Comparison of ENCODE assay signal across 23 cellular contexts in genomic region chr2:32212293-32212692, GRCh38. TPM values are rescaled to one million over a fixed set of nuclear protein-coding genes. Genes with fewer than 3 reads are reported as not detected.
DNase-seq lines count a peak whose midpoint lies in the region; ATAC-seq, FAIRE-seq and TF ChIP-seq lines count a peak whose summit lies in the region.
"Had no signal": no experiment of that assay in that cellular context is flagged by ENCODE, and none has a peak within 500 bp of the region (broad histone marks: within the 10 kb centered on the region; RNA-seq: fewer than 3 reads in every experiment).

No MANE protein-coding gene starts in this region.

- CTCF ChIA-PET in A549 (lab: Yijun Ruan, JAX) = interaction anchor here (0.7 to 1.8 kb wide), 5 partner anchors 8 to 978 kb away, joined by 3 to 7 read pairs (median 4); partner anchors contain the start of genes EHD3 and SLC30A6

- H3K9me3 ChIP-seq in A549 = no peaks in the 10 kb centered on the region
- H3K9me3 ChIP-seq in adipocyte (ENCODE audit: control insufficient read depth, low read length) = no peaks in the 10 kb centered on the region
- H3K9me3 ChIP-seq: body of pancreas, SJSA1 had no signal

- no peaks in the 10 kb centered on the region for H3K79me2 ChIP-seq in mesendoderm (ENCODE audit: control insufficient read depth, insufficient read depth, low read length)

- no peak overlapping the region for H3K27ac ChIP-seq in A549
- H3K27ac ChIP-seq in mesendoderm (ENCODE audit: low read depth, low read length) = no peak overlapping the region
- H3K27ac ChIP-seq: body of pancreas, SJSA1 had no signal

- H3K27me3 ChIP-seq in adipocyte (replicated peaks; ENCODE audit: control insufficient read depth, insufficient read depth, low read length) (no peaks in the 10 kb centered on the region), mesendoderm (ENCODE audit: insufficient read depth, low read length, poor library complexity) (no peaks in the 10 kb centered on the region)
- H3K27me3 ChIP-seq: body of pancreas, SJSA1 had no signal

- FAIRE-seq in A549 (lab: Jason Lieb, UNC) = no peak
- FAIRE-seq: keratinocyte had no signal

- no peak overlapping the region for H3K56ac ChIP-seq in mesendoderm (ENCODE audit: low read length)

- H4K5ac ChIP-seq in mesendoderm (ENCODE audit: low read length) = no peak overlapping the region

- H4K8ac ChIP-seq in mesendoderm (ENCODE audit: low read depth, low read length) = no peak overlapping the region

- 68% methylated on average over 4 of the region's 4 CpGs for WGBS in A549 (ENCODE audit: missing lambda C conversion rate)
- no CpG with 5 or more reads among the region's 4 CpGs for WGBS in mesendoderm (ENCODE audit: extremely low coverage, insufficient coverage, low lambda C conversion rate)

- no peak overlapping the region for H2BK5ac ChIP-seq in mesendoderm (ENCODE audit: low read length)

- H3K4me2 ChIP-seq in A549 (no peak overlapping the region), mesendoderm (ENCODE audit: low read length) (no peak overlapping the region)

- no peak overlapping the region for H3K4ac ChIP-seq in mesendoderm (ENCODE audit: low read depth, low read length)

- ATAC-seq in A549 = peak in 1 of 2 experiments; percentile 57; a peak in 2 of 6 replicates
- ATAC-seq in HG03095 (IDR thresholded peaks at IDR 0.05; ENCODE audit: unreplicated experiment) = no peak
- ATAC-seq: body of pancreas; esophagus mucosa; stimulated activated naive CD8-positive, alpha-beta T cell treated with anti-CD3 and anti-CD28 coated beads, Interleukin-15, Interleukin-2, amounts not matched to agents 100 U/mL and 50 U/mL, for 24 hours; WTC11 had no signal

- H3K79me1 ChIP-seq in mesendoderm (ENCODE audit: low read length) = no peaks in the 10 kb centered on the region

- H3K9ac ChIP-seq in adipocyte (ENCODE audit: low read length) (no peak overlapping the region), mesendoderm (ENCODE audit: low read length) (no peak overlapping the region)

- TF ChIP-seq EP300 in A549 (IDR thresholded peaks at IDR 0.05) = no peak

- in situ Hi-C loops in GM13977 (cut with MboI; ENCODE audit: low pct_unique_long_range_greater_than_20kb, low sequenced_read_pairs, unreplicated experiment) = no loop called here

- H2BK120ac ChIP-seq in mesendoderm (ENCODE audit: low read depth, low read length) = no peak overlapping the region

- H3K18ac ChIP-seq in mesendoderm (ENCODE audit: low read length) = no peak overlapping the region

- H2AK5ac ChIP-seq in mesendoderm (ENCODE audit: low read length) = no peak overlapping the region

- POLR2A ChIA-PET in A549 (lab: Yijun Ruan, JAX) = interaction anchor here (0.5 kb wide), 1 partner anchor 38 kb away, joined by 3 read pairs; no protein-coding TSS in a partner anchor

- H3K4me1 ChIP-seq in A549 = no peaks in the 10 kb centered on the region
- no peaks in the 10 kb centered on the region for H3K4me1 ChIP-seq in adipocyte (ENCODE audit: control insufficient read depth, insufficient read depth, low read length)
- no peaks in the 10 kb centered on the region for H3K4me1 ChIP-seq in mesendoderm (ENCODE audit: control insufficient read depth, low read depth, low read length)
- H3K4me1 ChIP-seq: body of pancreas, SJSA1 had no signal

- peak; percentile 35 to 50; a peak in 4 of 5 replicates for TF ChIP-seq RAD21 in A549 (conservative IDR thresholded peaks at IDR 0.05 in 1 of 2, IDR thresholded peaks at IDR 0.05 in 1 of 2)

- no peak overlapping the region for H3K4me3 ChIP-seq in A549
- no peak overlapping the region for H3K4me3 ChIP-seq in adipocyte (ENCODE audit: low read length)
- H3K4me3 ChIP-seq in mesendoderm (ENCODE audit: low read length) = no peak overlapping the region
- H3K4me3 ChIP-seq: body of pancreas, SJSA1 had no signal

- DNase-seq in A549 (ENCODE audit: low read depth in 1 of 2, low spot score in 1 of 2) (peak in 1 of 2 experiments; percentile 15), GM13977 (ENCODE audit: low spot score) (peak; percentile 13), NAMALWA (ENCODE audit: low spot score) (peak; percentile 39), adipocyte (ENCODE audit: low read depth) (peak; percentile 22), T1000 (lab: John Stamatoyannopoulos, UW) (no peak), NCI-H510A (lab: John Stamatoyannopoulos, UW) (no peak), mesendoderm (no peak)
- DNase-seq: activated CD4-positive, alpha-beta T cell treated with anti-CD3 and anti-CD28 coated beads, Interleukin-2, amount 50 U/mL, for 4 hours; activated CD8-positive, alpha-beta memory T cell treated with anti-CD3 and anti-CD28 coated beads, Interleukin-2, amount 50 U/mL, for 4 hours; body of pancreas; effector CD4-positive, alpha-beta T cell; GF-D8; naive B cell; NCI-H1694; NCI-H226; stimulated activated CD4-positive, alpha-beta T cell treated with anti-CD3 and anti-CD28 coated beads, Interleukin-4, amount 100 ng/mL, for 24 hours; stimulated activated naive CD8-positive, alpha-beta T cell treated with anti-CD3 and anti-CD28 coated beads, Interleukin-15, Interleukin-2, amounts not matched to agents 100 U/mL and 50 U/mL, for 24 hours had no signal

- TF ChIP-seq CTCF in A549 (IDR thresholded peaks at IDR 0.05) (peak; percentile 36; the same call in 2 of the 3 replicates), GM13977 (IDR thresholded peaks at IDR 0.05; ENCODE audit: extremely low read depth, insufficient read depth, missing control alignments) (peak; percentile 32)

- no peak overlapping the region for H2BK15ac ChIP-seq in mesendoderm (replicated peaks; ENCODE audit: low read depth)

- no peak for TF ChIP-seq POLR2A in A549 (IDR thresholded peaks at IDR 0.05; ENCODE audit: low read length)

- H3K23ac ChIP-seq in mesendoderm (ENCODE audit: low read length) = no peak overlapping the region

- H3K36me3 ChIP-seq in adipocyte (ENCODE audit: control insufficient read depth, insufficient read depth, low read length, severe bottlenecking) = peaks cover 33% of the 10 kb centered on the region
- no peaks in the 10 kb centered on the region for H3K36me3 ChIP-seq in mesendoderm (ENCODE audit: control insufficient read depth, insufficient read depth, low read length)

TF ChIP-seq in A549, 52 proteins besides CTCF, POLR2A, EP300 and RAD21:
- TF ChIP-seq PHF8 (IDR thresholded peaks at IDR 0.05; ENCODE audit: borderline replicate concordance, low read depth) (no peak), HOXB5 (CRISPR knock-in tag; IDR thresholded peaks at IDR 0.05) (no peak), REST (IDR thresholded peaks at IDR 0.05) (no peak), POLR2AphosphoS2 (conservative IDR thresholded peaks at IDR 0.05; ENCODE audit: low read length) (no peak), JUNB (IDR thresholded peaks at IDR 0.05) (no peak), SMC3 (IDR thresholded peaks at IDR 0.05) (no peak), TFCP2L1 (CRISPR knock-in tag; IDR thresholded peaks at IDR 0.05) (no peak)

RNA-seq across cellular contexts. Expression of gene SLC30A6, which starts 46.6 kb away (rescaled TPM):
- polyA plus RNA-seq in A549 (2011; rRNA removed) (54.0 and 69.5 TPM in 2 replicates), A549 (2017; fragmentation: RNase III; extraction: RNeasy Plus Mini Kit Qiagen cat#74134 plus additional on column Dnase treatment) (22.7 to 23.3 TPM (median 23.1 TPM) in 3 replicates)
- polyA plus RNA-seq in A549 (2012; cell fraction: cytosol; rRNA removed) = 11.2 and 12.2 TPM in 2 replicates
- polyA plus RNA-seq in A549 (2012; cell fraction: nucleus; rRNA removed) = 6.1 and 11.3 TPM in 2 replicates
- polyA minus RNA-seq in A549 (2011; rRNA and poly(A)+ RNA removed) = 33.9 and 37.4 TPM in 2 replicates
- 17.0 TPM for polyA plus RNA-seq in mesendoderm (2013, experiment 1 of 2)
- 16.9 TPM for polyA plus RNA-seq in mesendoderm (2013, experiment 2 of 2)

RNA-seq across cellular contexts. Expression of gene NLRC4, which starts 52.4 kb away (rescaled TPM):
- polyA plus RNA-seq in A549 (2011; rRNA removed) (0.01 TPM in 1 of 2 replicates, not detected in the other), A549 (2017; fragmentation: RNase III; extraction: RNeasy Plus Mini Kit Qiagen cat#74134 plus additional on column Dnase treatment) (not detected in 3 replicates)
- polyA plus RNA-seq in A549 (2012; cell fraction: cytosol; rRNA removed) = not detected in 2 replicates
- polyA plus RNA-seq in A549 (2012; cell fraction: nucleus; rRNA removed) = not detected in 2 replicates
- not detected in 2 replicates for polyA minus RNA-seq in A549 (2011; rRNA and poly(A)+ RNA removed)
- polyA plus RNA-seq in mesendoderm (2013, experiment 1 of 2) = not detected
- not detected for polyA plus RNA-seq in mesendoderm (2013, experiment 2 of 2)
- polyA plus RNA-seq: AG04450, keratinocyte had no signal

Comparison
In these comparisons a context has a peak if more than half of its experiments do, and no peak if none do; other contexts are left out.
1. DNase-seq: peak in GM13977 (single experiment), NAMALWA (single experiment) and adipocyte (single experiment); none in T1000 (single experiment), NCI-H510A (single experiment) and mesendoderm (single experiment).